Comparison of ENCODE assay signal across 1 cellular context in the genomic region with DNA sequence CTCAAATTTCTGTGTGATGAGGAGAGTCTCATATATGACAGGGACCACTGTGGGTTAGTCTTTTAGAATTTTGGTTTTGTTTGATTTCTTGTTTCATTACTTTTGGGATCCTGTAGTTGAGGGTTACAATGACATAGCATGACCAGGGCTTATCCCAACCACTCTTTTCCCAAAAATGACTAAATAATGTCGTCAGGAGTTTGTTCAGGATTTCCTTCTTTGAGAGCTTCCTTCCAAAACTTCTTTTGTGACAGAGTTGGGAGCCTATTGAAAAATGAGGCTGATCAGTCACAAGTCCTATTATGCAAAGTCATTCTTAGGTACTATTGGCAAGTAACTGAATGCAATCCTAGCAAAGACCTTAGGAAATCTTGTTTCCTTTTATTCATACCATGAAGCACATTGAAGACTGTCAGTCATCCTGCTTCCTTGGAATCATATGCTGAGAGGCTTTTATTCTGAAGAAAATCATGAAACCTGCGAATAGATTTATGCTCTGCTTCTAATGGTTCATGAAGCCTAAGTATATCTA.
TF ChIP-seq lines count a peak whose summit lies in the region.

No MANE protein-coding gene starts in this region.

TF ChIP-seq in neural cell, 6 proteins besides CTCF, POLR2A, EP300 and RAD21 (continued from another document):
- TF ChIP-seq, protein P1, sequence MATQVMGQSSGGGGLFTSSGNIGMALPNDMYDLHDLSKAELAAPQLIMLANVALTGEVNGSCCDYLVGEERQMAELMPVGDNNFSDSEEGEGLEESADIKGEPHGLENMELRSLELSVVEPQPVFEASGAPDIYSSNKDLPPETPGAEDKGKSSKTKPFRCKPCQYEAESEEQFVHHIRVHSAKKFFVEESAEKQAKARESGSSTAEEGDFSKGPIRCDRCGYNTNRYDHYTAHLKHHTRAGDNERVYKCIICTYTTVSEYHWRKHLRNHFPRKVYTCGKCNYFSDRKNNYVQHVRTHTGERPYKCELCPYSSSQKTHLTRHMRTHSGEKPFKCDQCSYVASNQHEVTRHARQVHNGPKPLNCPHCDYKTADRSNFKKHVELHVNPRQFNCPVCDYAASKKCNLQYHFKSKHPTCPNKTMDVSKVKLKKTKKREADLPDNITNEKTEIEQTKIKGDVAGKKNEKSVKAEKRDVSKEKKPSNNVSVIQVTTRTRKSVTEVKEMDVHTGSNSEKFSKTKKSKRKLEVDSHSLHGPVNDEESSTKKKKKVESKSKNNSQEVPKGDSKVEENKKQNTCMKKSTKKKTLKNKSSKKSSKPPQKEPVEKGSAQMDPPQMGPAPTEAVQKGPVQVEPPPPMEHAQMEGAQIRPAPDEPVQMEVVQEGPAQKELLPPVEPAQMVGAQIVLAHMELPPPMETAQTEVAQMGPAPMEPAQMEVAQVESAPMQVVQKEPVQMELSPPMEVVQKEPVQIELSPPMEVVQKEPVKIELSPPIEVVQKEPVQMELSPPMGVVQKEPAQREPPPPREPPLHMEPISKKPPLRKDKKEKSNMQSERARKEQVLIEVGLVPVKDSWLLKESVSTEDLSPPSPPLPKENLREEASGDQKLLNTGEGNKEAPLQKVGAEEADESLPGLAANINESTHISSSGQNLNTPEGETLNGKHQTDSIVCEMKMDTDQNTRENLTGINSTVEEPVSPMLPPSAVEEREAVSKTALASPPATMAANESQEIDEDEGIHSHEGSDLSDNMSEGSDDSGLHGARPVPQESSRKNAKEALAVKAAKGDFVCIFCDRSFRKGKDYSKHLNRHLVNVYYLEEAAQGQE (IDR thresholded peaks at IDR 0.05; ENCODE audit: borderline replicate concordance): no peak
